Comparison of ENCODE assay signal across 8 cellular contexts in genomic region chr6:7725849-7726415, GRCh38. TPM values are rescaled to one million over a fixed set of nuclear protein-coding genes. Genes with fewer than 3 reads are reported as not detected.
DNase-seq lines count a peak whose midpoint lies in the region; ATAC-seq and TF ChIP-seq lines count a peak whose summit lies in the region.

TSS of gene BMP6 (plus strand) at chr6:7726099. CDS start at chr6:7726956, 857 bp downstream.

- no peaks in the 10 kb centered on the region for H3K9me3 ChIP-seq in SJCRH30 (replicated peaks)
- no peaks in the 10 kb centered on the region for H3K9me3 ChIP-seq in left ventricle myocardium inferior (replicated peaks)
- H3K9me3 ChIP-seq in trophoblast cell (ENCODE audit: insufficient read depth, low read depth, low read length), result peaks cover 2% of the 10 kb centered on the region
- no peaks in the 10 kb centered on the region for H3K9me3 ChIP-seq in aorta (ENCODE audit: control insufficient read depth, low read length)

- peak; percentile 94 for ATAC-seq in aorta (ENCODE audit: low FRiP score)

- peak within 1 kb of the TSS; percentile 72 for H3K4me2 ChIP-seq in trophoblast cell (ENCODE audit: low read length)

- peaks cover 70% of the 10 kb centered on the region for H3K27me3 ChIP-seq in H7 (ENCODE audit: control insufficient read depth, insufficient read depth, low read length)
- H3K27me3 ChIP-seq in SJCRH30, result peaks cover 4% of the 10 kb centered on the region; the same call in 1 of the 2 replicates
- peaks cover 78% of the 10 kb centered on the region for H3K27me3 ChIP-seq in left ventricle myocardium inferior (ENCODE audit: low read depth)
- H3K27me3 ChIP-seq in trophoblast cell (ENCODE audit: insufficient read depth, low read length), result peaks cover 44% of the 10 kb centered on the region
- no peaks in the 10 kb centered on the region for H3K27me3 ChIP-seq in aorta (ENCODE audit: control insufficient read depth in 1 of 2, insufficient read depth in 2 of 2, low read length in 1 of 2)

- no peaks in the 10 kb centered on the region for H3K79me2 ChIP-seq in trophoblast cell (ENCODE audit: control insufficient read depth, insufficient read depth, low read length, poor library complexity)

- H3K18ac ChIP-seq in trophoblast cell (ENCODE audit: low read length), result no peak within 1 kb of the TSS

- no peak within 1 kb of the TSS for H3K4ac ChIP-seq in trophoblast cell (ENCODE audit: low read depth, low read length)

- H3K14ac ChIP-seq in trophoblast cell (ENCODE audit: low read length), result no peak within 1 kb of the TSS

- no peaks in the 10 kb centered on the region for H3K4me1 ChIP-seq in SJCRH30
- H3K4me1 ChIP-seq in left ventricle myocardium inferior, result peaks cover 62% of the 10 kb centered on the region
- peaks cover 21 to 23% of the 10 kb centered on the region in 2 experiments for H3K4me1 ChIP-seq in trophoblast cell (ENCODE audit: control insufficient read depth in 1 of 2, insufficient read depth in 2 of 2, low read length in 2 of 2)
- H3K4me1 ChIP-seq in aorta (ENCODE audit: control insufficient read depth in 1 of 2, insufficient read depth in 2 of 2, low read length in 2 of 2), result no peaks in the 10 kb centered on the region

- in situ Hi-C loops in G401 (cut with HindIII; ENCODE audit: low sequenced_read_pairs), result no loop called here

- H2BK120ac ChIP-seq in trophoblast cell (ENCODE audit: insufficient read depth, low read length, poor library complexity), result no peak within 1 kb of the TSS

- H2AFZ ChIP-seq in trophoblast cell (ENCODE audit: insufficient read depth, low read length, poor library complexity), result peak within 1 kb of the TSS; percentile 45

- no peak within 1 kb of the TSS for H2BK12ac ChIP-seq in trophoblast cell (ENCODE audit: low read length)

- no CpG with 5 or more reads among the region's 69 CpGs for WGBS in trophoblast cell (ENCODE audit: extremely low coverage, insufficient coverage, insufficient read length)
- WGBS in aorta, 2 donors, result 0% methylated on average over 68 to 69 of the region's 69 CpGs

- no peak within 1 kb of the TSS for H4K12ac ChIP-seq in trophoblast cell (ENCODE audit: low read depth, low read length)

- no peak within 1 kb of the TSS for H4K8ac ChIP-seq in trophoblast cell (ENCODE audit: low read depth, low read length)

- H3K9ac ChIP-seq in trophoblast cell (ENCODE audit: low read length), result no peak within 1 kb of the TSS

- DNase-seq in G401 (ENCODE audit: low spot score) (peak; percentile 60), H7 (peak; percentile 98), LHCN-M2 (ENCODE audit: low read depth) (peak; percentile 61), SJCRH30 (peak; percentile 79 to 82), amniotic stem cell (lab: John Stamatoyannopoulos, UW) (peak; percentile 76), left ventricle myocardium inferior (peak; percentile 86), trophoblast cell (peak; percentile 77 to 89), aorta (peak; percentile 86 to 93)

- H3K36me3 ChIP-seq in H7 (replicated peaks; ENCODE audit: control insufficient read depth, insufficient read depth, low read length) (no peaks in the 10 kb centered on the region), SJCRH30 (no peaks in the 10 kb centered on the region), left ventricle myocardium inferior (no peaks in the 10 kb centered on the region), trophoblast cell (ENCODE audit: control insufficient read depth in 1 of 2, insufficient read depth in 2 of 2, low read length in 2 of 2) (no peaks in the 10 kb centered on the region), aorta (ENCODE audit: control insufficient read depth in 1 of 2, insufficient read depth in 2 of 2, low read length in 1 of 2) (no peaks in the 10 kb centered on the region)

- H3K4me3 ChIP-seq in H7 (ENCODE audit: insufficient read depth, low read depth, low read length), result peak within 1 kb of the TSS; percentile 57
- H3K4me3 ChIP-seq in SJCRH30, result peak within 1 kb of the TSS; percentile 61
- H3K4me3 ChIP-seq in left ventricle myocardium inferior, result peak within 1 kb of the TSS; percentile 81
- H3K4me3 ChIP-seq in trophoblast cell (ENCODE audit: low read depth, low read length), result peak within 1 kb of the TSS; percentile 40
- peak within 1 kb of the TSS; percentile 9 to 47 for H3K4me3 ChIP-seq in aorta (ENCODE audit: low read length in 2 of 2)

- no peak within 1 kb of the TSS for H3K23ac ChIP-seq in trophoblast cell (ENCODE audit: low read length)

- H3K27ac ChIP-seq in SJCRH30 (no peak within 1 kb of the TSS), left ventricle myocardium inferior (replicated peaks) (no peak within 1 kb of the TSS), trophoblast cell (ENCODE audit: low read depth, low read length) (no peak within 1 kb of the TSS), aorta (ENCODE audit: low read depth in 1 of 2, low read length in 2 of 2) (no peak within 1 kb of the TSS)

- intact Hi-C loops in left ventricle myocardium inferior (cut with micrococcal nuclease), result no loop called here
- intact Hi-C loops in aorta (cut with DNase I), result loop anchor here (5.0 to 10.0 kb wide), 3 partner anchors 189 to 281 kb away; partner anchors contain the start of gene TXNDC5 (in 1 of the 2)

- H4K91ac ChIP-seq in trophoblast cell (ENCODE audit: low read depth, low read length), result no peak within 1 kb of the TSS

- no peaks in the 10 kb centered on the region for H3K79me1 ChIP-seq in trophoblast cell (ENCODE audit: low read length)

- no peak for TF ChIP-seq CTCF in left ventricle myocardium inferior (IDR thresholded peaks at IDR 0.05; ENCODE audit: borderline replicate concordance)

- no peak within 1 kb of the TSS for H2AK5ac ChIP-seq in trophoblast cell (ENCODE audit: low read length)

- H2BK5ac ChIP-seq in trophoblast cell (ENCODE audit: low read depth, low read length, poor library complexity), result no peak within 1 kb of the TSS

RNA-seq across cellular contexts. Expression of gene BMP6, which starts in this region (rescaled TPM):
- total RNA-seq in G401 (2014; rRNA removed; shearing (Covaris generic)), result 5.5 and 13.4 TPM in 2 replicates
- total RNA-seq in H7 (2014; rRNA removed; shearing (Covaris generic)), result 0.37 and 0.73 TPM in 2 replicates
- 0.06 TPM in 2 replicates for total RNA-seq in LHCN-M2 (2014; rRNA removed)
- 0.04 TPM for polyA plus RNA-seq in LHCN-M2 (2012)
- 1.6 and 2.2 TPM in 2 replicates for total RNA-seq in SJCRH30 (2014; rRNA removed; shearing (Covaris generic))
- 5.2 TPM for total RNA-seq in left ventricle myocardium inferior
- polyA plus RNA-seq in trophoblast cell (2013), result 2.4 and 2.7 TPM in 2 replicates
- 1 to 10 TPM; 1.2 to 5.2 TPM for total RNA-seq in aorta
- 1 to 10 TPM; 3.6 to 4.4 TPM for polyA plus RNA-seq in aorta

Comparison
In these comparisons a context has a peak if more than half of its experiments do, and no peak if none do; other contexts are left out.
1. Peak in DNase-seq and H3K4me3 ChIP-seq in H7; RNA of the gene not detected or under 1 TPM.
2. Peak in DNase-seq in LHCN-M2; RNA of the gene not detected or under 1 TPM.
3. H3K4me3 ChIP-seq: peak in every context shown above with its lines; median percentile 81 in left ventricle myocardium inferior; 61 in SJCRH30; 57 in H7; 40 in trophoblast cell; 28 in aorta.